Comparison of ENCODE assay signal across 12 cellular contexts in the genomic region with DNA sequence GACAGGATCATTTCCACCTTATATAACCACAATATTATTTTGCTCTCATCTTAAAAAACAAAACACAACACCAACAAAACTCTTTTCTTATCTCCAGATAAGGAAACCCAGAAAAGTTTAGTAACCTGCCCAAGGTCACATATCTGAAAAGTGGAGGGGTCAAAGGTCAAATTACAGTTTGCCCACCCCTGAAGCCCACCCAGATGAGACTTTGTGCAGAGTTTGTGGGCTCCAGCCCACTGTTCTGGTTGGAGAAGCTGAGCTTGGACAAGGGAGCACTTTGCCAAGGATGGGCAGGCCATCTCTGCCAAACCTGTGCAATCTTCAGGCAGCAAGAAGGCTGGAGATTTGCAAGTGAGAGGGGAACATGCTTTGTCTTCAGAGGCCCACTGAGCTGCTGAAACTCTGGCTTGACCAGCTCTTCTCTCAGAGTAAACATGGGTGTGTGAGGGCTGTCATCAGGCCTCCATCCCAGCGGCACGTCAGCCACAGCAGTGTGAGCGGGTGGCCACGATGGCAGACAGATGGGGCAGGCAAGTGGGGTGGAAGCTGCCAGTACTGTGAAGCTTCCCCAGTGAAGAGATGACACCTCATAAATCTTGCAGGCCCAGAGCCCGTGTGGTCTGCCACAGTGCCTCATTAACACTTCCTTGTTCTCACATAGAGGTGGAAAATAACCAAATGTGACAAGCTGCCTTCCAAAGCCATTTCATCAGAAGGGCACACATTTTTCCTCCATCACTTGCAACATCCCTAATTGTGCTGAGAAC.
DNase-seq lines count a peak whose midpoint lies in the region; ATAC-seq and TF ChIP-seq lines count a peak whose summit lies in the region.
"Had no signal": no experiment of that assay in that cellular context is flagged by ENCODE, and none has a peak within 500 bp of the region (broad histone marks: within the 10 kb centered on the region; RNA-seq: fewer than 3 reads in every experiment).

No MANE protein-coding gene starts in this region.

- TF ChIP-seq CTCF in lower leg skin (IDR thresholded peaks at IDR 0.05), result no peak
- TF ChIP-seq CTCF in upper lobe of right lung (IDR thresholded peaks at IDR 0.05), result no peak

- DNase-seq in Right ventricle myocardium superior (no peak), cardiac septum (ENCODE audit: low spot score) (no peak), SHP77 treated with DMSO at 0.1 percent for 48 hours (lab: John Stamatoyannopoulos, UW) (peak; percentile 2), lower leg skin (ENCODE audit: low spot score in 2 of 2) (peak; percentile 64 to 87), upper lobe of right lung (no peak), NCI-H1105 (lab: John Stamatoyannopoulos, UW) (no peak)
- DNase-seq in activated CD4-positive, alpha-beta T cell treated with anti-CD3 and anti-CD28 coated beads, Interleukin-2, amount 50 U/mL, for 48 hours, result no peak
- DNase-seq: foreskin melanocyte, NCI-H146, T1000 had no signal

- H3K4me3 ChIP-seq in lower leg skin (ENCODE audit: low read depth, poor library complexity, severe bottlenecking), result no peak overlapping the region
- H3K4me3 ChIP-seq in upper lobe of right lung, result no peak overlapping the region

- intact Hi-C loops in Right ventricle myocardium superior (cut with DNase I), result no loop called here
- intact Hi-C loops in cardiac septum (cut with DNase I), result no loop called here
- intact Hi-C loops in lower leg skin (cut with DNase I; ENCODE audit: low total_unique reads), result no loop called here
- intact Hi-C loops in upper lobe of right lung (cut with DNase I), result no loop called here

- no peak for TF ChIP-seq POLR2A in lower leg skin (IDR thresholded peaks at IDR 0.05)

- no peaks in the 10 kb centered on the region for H3K36me3 ChIP-seq in upper lobe of right lung

- no peaks in the 10 kb centered on the region for H3K27me3 ChIP-seq in upper lobe of right lung

- H3K9me3 ChIP-seq in upper lobe of right lung, result no peaks in the 10 kb centered on the region

- peak; percentile 20 for ATAC-seq in Right ventricle myocardium superior (ENCODE audit: poor library complexity)
- peak; percentile 46 for ATAC-seq in upper lobe of right lung
- ATAC-seq in HG02623 (IDR thresholded peaks at IDR 0.05; ENCODE audit: unreplicated experiment), result no peak
- ATAC-seq: naive thymus-derived CD8-positive, alpha-beta T cell had no signal

- H3K4me1 ChIP-seq in upper lobe of right lung, result peaks cover 18% of the 10 kb centered on the region

- no peak overlapping the region for H3K27ac ChIP-seq in upper lobe of right lung

- WGBS in lower leg skin, 2 donors, result 40 to 46% methylated on average over 5 of the region's 5 CpGs

Comparison
In these comparisons a context has a peak if more than half of its experiments do, and no peak if none do; other contexts are left out.
1. DNase-seq: peak in SHP77 treated with DMSO at 0.1 percent for 48 hours (single experiment) and lower leg skin (2 of 2); none in Right ventricle myocardium superior (single experiment), cardiac septum (single experiment), upper lobe of right lung (single experiment), NCI-H1105 (single experiment) and activated CD4-positive, alpha-beta T cell treated with anti-CD3 and anti-CD28 coated beads, Interleukin-2, amount 50 U/mL, for 48 hours (0 of 2).